ENCODE assay signal across 1 cellular context in genomic region chr1:212561501-212561931, GRCh38.
TF ChIP-seq lines count a peak whose summit lies in the region.

No MANE protein-coding gene starts in this region.

TF ChIP-seq in HCT116, 20 proteins besides CTCF, POLR2A, EP300 and RAD21 (continued from another document):
- TF ChIP-seq REST (IDR thresholded peaks at IDR 0.05; ENCODE audit: low read depth) (no peak), EZH2 (IDR thresholded peaks at IDR 0.05) (no peak), SP1 (IDR thresholded peaks at IDR 0.05; ENCODE audit: low read depth) (peak; percentile 75), POLR2AphosphoS5 (IDR thresholded peaks at IDR 0.05; ENCODE audit: low read depth, low read length) (peak; percentile 47; the same call in 1 of the 2 replicates), TCF7L2 (IDR thresholded peaks at IDR 0.05; ENCODE audit: borderline replicate concordance, extremely low read depth, insufficient read depth, insufficient read length) (no peak), EZH2phosphoT487 (IDR thresholded peaks at IDR 0.05; ENCODE audit: borderline replicate concordance) (no peak), ZFX (IDR thresholded peaks at IDR 0.05) (no peak), ELF1 (IDR thresholded peaks at IDR 0.05; ENCODE audit: borderline replicate concordance, low read depth) (no peak), ZNF274 (IDR thresholded peaks at IDR 0.05; ENCODE audit: low read depth, low read length) (no peak), ATF3 (IDR thresholded peaks at IDR 0.05) (no peak), JUND (IDR thresholded peaks at IDR 0.05) (peak; percentile 87)
TF ChIP-seq in HCT116: peak in this region for 8.
